In the genomic region with DNA sequence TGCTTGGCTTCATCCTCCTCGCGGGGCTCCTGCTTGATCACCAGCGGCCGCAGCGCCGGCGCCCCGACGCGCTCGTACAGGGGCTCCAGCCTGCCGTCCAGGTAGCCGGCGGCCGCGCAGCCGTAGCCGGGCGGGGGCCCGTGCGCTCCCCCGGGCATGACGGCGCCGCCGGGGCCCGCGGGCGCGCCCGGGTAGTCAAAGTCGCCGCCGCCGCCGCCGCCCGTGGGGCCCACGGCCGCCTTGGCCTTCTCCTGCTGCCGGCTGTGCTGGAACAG, we compare ENCODE assay signal across 9 cellular contexts. TPM values are rescaled to one million over a fixed set of nuclear protein-coding genes. Genes with fewer than 3 reads are reported as not detected.
DNase-seq lines count a peak whose midpoint lies in the region; ATAC-seq, FAIRE-seq and TF ChIP-seq lines count a peak whose summit lies in the region.
"Had no signal": no experiment of that assay in that cellular context is flagged by ENCODE, and none has a peak within 500 bp of the region (broad histone marks: within the 10 kb centered on the region; RNA-seq: fewer than 3 reads in every experiment).

No MANE protein-coding gene starts in this region.

- peaks cover 12% of the 10 kb centered on the region; the same call in 1 of the 2 replicates for H3K23me2 ChIP-seq in H1 (ENCODE audit: low read depth, low read length)

- H3K4me3 Mint-ChIP-seq in naive B cell, result peak overlapping the region in 3 of 8 donors; percentile 29 to 66 (median 55)

- H2BK5ac ChIP-seq in H1 (ENCODE audit: low read depth, low read length), result no peak overlapping the region

- TF ChIP-seq CTCF in 22Rv1 (IDR thresholded peaks at IDR 0.05) (no peak), H1 (IDR thresholded peaks at IDR 0.05; ENCODE audit: control extremely low read depth in 1 of 3, insufficient read depth in 1 of 3, low read depth in 1 of 3, low read length in 3 of 3) (no peak)

- H2BK20ac ChIP-seq in H1 (ENCODE audit: low read length), result no peak overlapping the region

- no peak for TF ChIP-seq POLR2A in H1 (IDR thresholded peaks at IDR 0.05; ENCODE audit: control extremely low read depth in 1 of 2, low read depth in 2 of 2, low read length in 2 of 2)

- peak overlapping the region; percentile 70 for H3K4me3 ChIP-seq in HUES48 (ENCODE audit: low read depth, low read length)
- H3K4me3 ChIP-seq in H1 (ENCODE audit: extremely low read depth in 1 of 4, insufficient read depth in 2 of 4, low read depth in 3 of 4, low read length in 4 of 4), result peak overlapping the region in 3 of 4 experiments; percentile 19 to 57 (median 23); a peak in 5 of 8 replicates

- H3K23ac ChIP-seq in H1 (ENCODE audit: insufficient read length), result no peak overlapping the region

- H3K27ac ChIP-seq in 22Rv1, result peak overlapping the region; percentile 50
- no peak overlapping the region for H3K27ac ChIP-seq in HUES48 (ENCODE audit: low read depth, low read length)
- no peak overlapping the region for H3K27ac ChIP-seq in H1 (ENCODE audit: low read depth, low read length)

- no peak for TF ChIP-seq EP300 in H1 (IDR thresholded peaks at IDR 0.05; ENCODE audit: borderline replicate concordance in 1 of 2, low read depth in 2 of 2, low read length in 2 of 2)

- DNase-seq in H1 (ENCODE audit: low read depth in 1 of 2, low spot score in 2 of 2), result no peak
- DNase-seq in naive B cell, result peak; percentile 2
- no peak for DNase-seq in SW 1271 (lab: John Stamatoyannopoulos, UW)
- DNase-seq: SHP77 treated with DMSO at 0.1 percent for 48 hours had no signal

- H3K27me3 ChIP-seq in HUES48 (ENCODE audit: control insufficient read depth, insufficient read depth, low read length) (peaks cover 55% of the 10 kb centered on the region), H1 (replicated peaks in 1 of 4; ENCODE audit: control insufficient read depth in 3 of 4, extremely low read depth in 1 of 4, insufficient read depth in 3 of 4, low read length in 3 of 4) (peaks cover 20 to 53% (median 44%) of the 10 kb centered on the region in 4 experiments)

- peaks cover 15 to 66% (median 57%) of the 10 kb centered on the region in 3 donors for H3K27me3 Mint-ChIP-seq in naive B cell

- H3K9me3 Mint-ChIP-seq in naive B cell, result no peaks in the 10 kb centered on the region

- POLR2A ChIA-PET in H1 (lab: Charles Lee; ENCODE audit: partially characterized antibody), result interaction anchor here (0.5 to 5.0 kb wide), 17 partner anchors 8 to 991 kb away, joined by 3 to 48 read pairs (median 4); a partner anchor contains a TSS

- H4K5ac ChIP-seq in H1 (ENCODE audit: insufficient read length, low read depth, low read length), result no peak overlapping the region

- H3K4me2 ChIP-seq in H1 (ENCODE audit: insufficient read depth in 1 of 2, low read depth in 2 of 2, low read length in 2 of 2), result peak overlapping the region; percentile 76 to 79

- no peak overlapping the region for H4K91ac ChIP-seq in H1 (replicated peaks; ENCODE audit: insufficient read length, low read length)

- peak overlapping the region; percentile 15 for H3K4ac ChIP-seq in H1 (replicated peaks; ENCODE audit: insufficient read length, low read depth, low read length)

- H3K9ac ChIP-seq in HUES48 (ENCODE audit: low read depth, low read length), result no peak overlapping the region
- H3K9ac ChIP-seq in H1 (replicated peaks in 1 of 4; ENCODE audit: extremely low read depth in 1 of 4, low read depth in 3 of 4, low read length in 3 of 4), result peak overlapping the region in 1 of 4 experiments; percentile 10; a peak in 1 of 7 replicates

- no peak overlapping the region for H2BK120ac ChIP-seq in H1 (replicated peaks; ENCODE audit: low read depth, low read length)

- H3K9me3 ChIP-seq in HUES48 (ENCODE audit: control insufficient read depth, insufficient read depth, low read length), result no peaks in the 10 kb centered on the region
- no peaks in the 10 kb centered on the region for H3K9me3 ChIP-seq in H1 (ENCODE audit: insufficient read depth in 2 of 2, low read depth in 1 of 2, low read length in 1 of 2)

- no peak overlapping the region for H3K14ac ChIP-seq in H1 (ENCODE audit: insufficient read length)

- H3K27ac Mint-ChIP-seq in naive B cell, result no peak overlapping the region

- no peak overlapping the region for H2AFZ ChIP-seq in H1 (ENCODE audit: low read length)

- H3K36me3 ChIP-seq in HUES48 (ENCODE audit: control insufficient read depth, insufficient read depth, low read length) (no peaks in the 10 kb centered on the region), H1 (ENCODE audit: control insufficient read depth in 2 of 4, insufficient read depth in 4 of 4, low read length in 3 of 4) (no peaks in the 10 kb centered on the region; a peak in 1 of 8 replicates)

- no peak overlapping the region for H3K18ac ChIP-seq in H1 (ENCODE audit: extremely low read depth, low read length)

- no peak overlapping the region for H2BK12ac ChIP-seq in H1 (ENCODE audit: low read depth, low read length)

- peaks cover 15% of the 10 kb centered on the region for H3K4me1 ChIP-seq in HUES48 (ENCODE audit: control insufficient read depth, insufficient read depth, low read length)
- H3K4me1 ChIP-seq in H1 (replicated peaks in 1 of 4; ENCODE audit: control insufficient read depth in 3 of 4, insufficient read depth in 4 of 4, low read length in 3 of 4), result peaks cover 3 to 16% (median 12%) of the 10 kb centered on the region in 4 experiments

- no peak for TF ChIP-seq RAD21 in H1 (IDR thresholded peaks at IDR 0.05 in 1 of 2, conservative IDR thresholded peaks at IDR 0.05 in 1 of 2; ENCODE audit: low read depth in 2 of 2, low read length in 2 of 2)

- H4K8ac ChIP-seq in H1 (ENCODE audit: extremely low read depth, insufficient read depth, low read length), result peak overlapping the region; percentile 52

- H4K20me1 ChIP-seq in H1 (replicated peaks in 1 of 2; ENCODE audit: control insufficient read depth in 1 of 2, insufficient read depth in 2 of 2, low read length in 2 of 2), result peaks cover 2 to 5% of the 10 kb centered on the region in 2 experiments

- WGBS in H1 (ENCODE audit: extremely low coverage in 1 of 2, insufficient coverage in 1 of 2, insufficient read length in 1 of 2, insufficient replicate concordance in 2 of 2, low coverage in 1 of 2, low lambda C conversion rate in 2 of 2, missing lambda C conversion rate in 1 of 2), 2 experiments, result 5% methylated on average over 4 of the region's 41 CpGs; no CpG with 5 or more reads in 1 of the 2 experiments

- CTCF ChIA-PET in H1 (lab: Charles Lee; ENCODE audit: partially characterized antibody), result interaction anchor here (0.6 to 3.6 kb wide), 8 partner anchors 34 to 114 kb away, joined by 3 to 8 read pairs (median 4); no protein-coding TSS in a partner anchor

- no peaks in the 10 kb centered on the region for H3K79me2 ChIP-seq in H1 (ENCODE audit: control insufficient read depth in 1 of 2, insufficient read depth in 2 of 2, low read length in 2 of 2)

- no peak overlapping the region for H3K56ac ChIP-seq in H1 (replicated peaks; ENCODE audit: insufficient read length, low read depth, low read length)

- no peaks in the 10 kb centered on the region for H3K36me3 Mint-ChIP-seq in naive B cell

- ATAC-seq in naive B cell (ENCODE audit: low read depth in 2 of 2) (no peak), GM18511 (IDR thresholded peaks at IDR 0.05; ENCODE audit: unreplicated experiment) (no peak), HG02840 (IDR thresholded peaks at IDR 0.05; ENCODE audit: low FRiP score, unreplicated experiment) (no peak), esophagus mucosa (no peak)

- no peak overlapping the region for H2BK15ac ChIP-seq in H1 (ENCODE audit: low read length)

- no peak overlapping the region for H2AK5ac ChIP-seq in H1 (ENCODE audit: low read depth, low read length)

- no peaks in the 10 kb centered on the region; the same call in 1 of the 2 replicates for H3K79me1 ChIP-seq in H1 (ENCODE audit: low read depth, low read length)

- H3K4me1 Mint-ChIP-seq in naive B cell, result peaks cover 0 to 7% (median 4%) of the 10 kb centered on the region in 3 donors

- FAIRE-seq in H1 (lab: Jason Lieb, UNC), result no peak

TF ChIP-seq in H1, 55 proteins besides CTCF, POLR2A, EP300 and RAD21:
- TF ChIP-seq SP1 (IDR thresholded peaks at IDR 0.05; ENCODE audit: low read depth, low read length) (no peak), SUZ12 (IDR thresholded peaks at IDR 0.05; ENCODE audit: low read length) (no peak), KDM4A (IDR thresholded peaks at IDR 0.05; ENCODE audit: low read depth, low read length, severe bottlenecking) (no peak), TBP (IDR thresholded peaks at IDR 0.05; ENCODE audit: low read depth, low read length) (no peak), CTBP2 (IDR thresholded peaks at IDR 0.05; ENCODE audit: borderline replicate concordance, insufficient read depth, insufficient read length, low read length) (no peak), RXRA (IDR thresholded peaks at IDR 0.05; ENCODE audit: insufficient read depth, low read depth, low read length) (no peak), EGR1 (IDR thresholded peaks at IDR 0.05; ENCODE audit: borderline replicate concordance, low read depth, low read length) (no peak), HDAC6 (IDR thresholded peaks at IDR 0.05; ENCODE audit: low read depth, low read length) (no peak), MAFK (IDR thresholded peaks at IDR 0.05; ENCODE audit: low read depth, low read length) (no peak), SP4 (IDR thresholded peaks at IDR 0.05; ENCODE audit: low read length) (no peak), SP2 (IDR thresholded peaks at IDR 0.05; ENCODE audit: low read length) (no peak), CEBPB (IDR thresholded peaks at IDR 0.05; ENCODE audit: low read depth, low read length) (no peak), JUN (IDR thresholded peaks at IDR 0.05; ENCODE audit: low read depth, low read length) (no peak), SAP30 (IDR thresholded peaks at IDR 0.05; ENCODE audit: insufficient read depth, insufficient replicate concordance, low read length) (no peak), POU5F1 (IDR thresholded peaks at IDR 0.05; ENCODE audit: low read depth, low read length) (no peak), CBX5 (IDR thresholded peaks at IDR 0.05; ENCODE audit: low read depth, low read length) (no peak)

RNA-seq across cellular contexts. Expression of a gene that starts 0.5 kb away (rescaled TPM):
- 2.7 and 3.0 TPM in 2 replicates for total RNA-seq in H1 (2021; fragmentation: NEBNext Ultra II Directional; extraction: Animal tissue kit (Norgen Biotek cat#: 25700))
- polyA plus RNA-seq in H1 (2011; rRNA removed), result 2.0 and 2.4 TPM in 2 replicates
- 2.1 TPM for polyA plus RNA-seq in H1 (2011; cell fraction: cytosol; rRNA removed)
- polyA plus RNA-seq in H1 (2011; cell fraction: nucleus; rRNA removed), result 1.4 TPM
- 1.1 to 1.9 TPM (median 1.5 TPM) in 4 replicates for polyA plus RNA-seq in H1 (2012, experiment 1 of 2)
- polyA plus RNA-seq in H1 (2012, experiment 2 of 2), result 1.4 TPM
- 1.5 TPM for polyA plus RNA-seq in H1 (2013, experiment 1 of 2)
- 1.3 TPM for polyA plus RNA-seq in H1 (2013, experiment 2 of 2)
- 1.4 and 1.6 TPM in 2 replicates for polyA minus RNA-seq in H1 (2011; rRNA and poly(A)+ RNA removed)
- polyA minus RNA-seq in H1 (2011; cell fraction: cytosol; rRNA and poly(A)+ RNA removed), result 2.1 TPM
- polyA minus RNA-seq in H1 (2011; cell fraction: nucleus; rRNA and poly(A)+ RNA removed), result 6.4 TPM
- polyA plus RNA-seq in naive B cell (ENCODE audit: low read depth in 6 of 6), result under 1 TPM in 4 of 6 donors, not detected in 2; 0.09 to 0.54 (median 0.50) TPM
- 18.3 TPM for total RNA-seq in esophagus mucosa
